1 cellular context compared by ENCODE assay signal in genomic region chr11:46291441-46292143, GRCh38.
TF ChIP-seq lines count a peak whose summit lies in the region.

No MANE protein-coding gene starts in this region.

TF ChIP-seq in GM23338, 12 proteins besides CTCF, POLR2A, EP300 and RAD21:
- TF ChIP-seq ZNF462 (CRISPR knock-in tag; IDR thresholded peaks at IDR 0.05), result no peak
- no peak for TF ChIP-seq REST (IDR thresholded peaks at IDR 0.05; ENCODE audit: unreplicated experiment)
- no peak for TF ChIP-seq JUNB (IDR thresholded peaks at IDR 0.05; ENCODE audit: unreplicated experiment)
